ENCODE assay signal across 23 cellular contexts in the genomic region with DNA sequence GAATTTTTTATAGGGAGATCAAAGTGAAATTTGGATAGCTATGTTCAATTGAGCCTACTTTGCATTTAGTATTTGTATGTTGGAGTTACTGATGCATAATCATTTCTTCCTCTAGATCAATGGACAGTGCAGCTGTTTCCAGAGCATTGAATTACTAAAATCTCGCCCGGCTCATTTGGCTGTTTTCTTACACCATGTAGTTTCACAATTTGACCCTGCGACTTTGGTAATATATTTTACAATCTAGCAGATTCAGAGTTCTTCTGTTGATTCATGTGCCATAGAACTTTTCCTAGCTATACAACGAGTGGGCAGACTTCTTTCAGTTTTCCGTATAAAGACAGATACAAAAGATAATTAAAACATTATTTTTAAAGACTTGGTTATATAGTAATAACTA.
A peak's percentile ranks its signal among the peaks of the same experiment; 100 is the strongest.
DNase-seq lines count a peak whose midpoint lies in the region; ATAC-seq, FAIRE-seq and TF ChIP-seq lines count a peak whose summit lies in the region.
"Had no signal": no experiment of that assay in that cellular context is flagged by ENCODE, and none has a peak within 500 bp of the region (broad histone marks: within the 10 kb centered on the region; RNA-seq: fewer than 3 reads in every experiment).

No MANE protein-coding gene starts in this region.

- H3K36me3 ChIP-seq in liver (ENCODE audit: control insufficient read depth in 4 of 4, insufficient read depth in 3 of 4, low read depth in 1 of 4, low read length in 3 of 4): peaks cover 1 to 49% (median 34%) of the 10 kb centered on the region in 4 donors
- H3K36me3 ChIP-seq in HepG2 (replicated peaks in 1 of 2; ENCODE audit: control insufficient read depth in 1 of 2, insufficient read depth in 2 of 2, low read length in 2 of 2): peaks cover 6 to 51% of the 10 kb centered on the region in 2 experiments
- H3K36me3 ChIP-seq in sigmoid colon: peaks cover 0 to 89% (median 18%) of the 10 kb centered on the region in 4 donors

- H3K36me3 Mint-ChIP-seq in activated CD8-positive, alpha-beta T cell treated with anti-CD3 and anti-CD28 coated beads for 36 hours (ENCODE audit: low read depth): peaks cover 12% of the 10 kb centered on the region

- peak in 1 of 2 donors; percentile 32 for TF ChIP-seq RAD21 in liver (IDR thresholded peaks at IDR 0.05)
- no peak for TF ChIP-seq RAD21 in HepG2 (CRISPR knock-in tag; IDR thresholded peaks at IDR 0.05)

- TF ChIP-seq CTCF in liver (IDR thresholded peaks at IDR 0.05; ENCODE audit: low read depth, low read length, missing input control): no peak
- no peak for TF ChIP-seq CTCF in HepG2 (CRISPR knock-in tag; IDR thresholded peaks at IDR 0.05)
- no peak for TF ChIP-seq CTCF in fibroblast of villous mesenchyme (IDR thresholded peaks at IDR 0.05; ENCODE audit: insufficient read depth, low read depth, low read length)
- TF ChIP-seq CTCF in activated CD8-positive, alpha-beta T cell treated with anti-CD3 and anti-CD28 coated beads for 36 hours (IDR thresholded peaks at IDR 0.05): no peak
- TF ChIP-seq CTCF in sigmoid colon (IDR thresholded peaks at IDR 0.05): no peak

- in situ Hi-C loops in HepG2 (cut with HindIII; ENCODE audit: extremely low pct_ligation_motif_present, low pct_unique_long_range_greater_than_20kb): no loop called here

- ATAC-seq in HepG2: no peak
- no peak for ATAC-seq in activated CD8-positive, alpha-beta T cell treated with anti-CD3 and anti-CD28 coated beads for 36 hours
- ATAC-seq: A549 had no signal

- H3K4me1 ChIP-seq in liver (ENCODE audit: control insufficient read depth in 4 of 4, insufficient read depth in 4 of 4, low read length in 3 of 4) (peaks cover 0 to 11% (median 5%) of the 10 kb centered on the region in 4 donors), HepG2 (ENCODE audit: insufficient read depth, low read length) (no peaks in the 10 kb centered on the region), sigmoid colon (no peaks in the 10 kb centered on the region)
- H3K4me1 ChIP-seq: A549 had no signal

- H3K9me3 Mint-ChIP-seq in activated CD8-positive, alpha-beta T cell treated with anti-CD3 and anti-CD28 coated beads for 36 hours: no peaks in the 10 kb centered on the region
- H3K9me3 Mint-ChIP-seq: CD4-positive, alpha-beta memory T cell had no signal

- no peaks in the 10 kb centered on the region for H3K79me2 ChIP-seq in HepG2 (ENCODE audit: insufficient read depth, low read length)

- DNase-seq in HepG2 (ENCODE audit: low spot score) (no peak), fibroblast of villous mesenchyme (ENCODE audit: low read depth) (peak; percentile 66), skeletal muscle cell (ENCODE audit: low read depth) (peak; percentile 1), sigmoid colon (no peak)
- DNase-seq in activated CD8-positive, alpha-beta T cell treated with anti-CD3 and anti-CD28 coated beads for 36 hours: no peak
- DNase-seq in stimulated activated CD4-positive, alpha-beta T cell treated with anti-CD3 and anti-CD28 coated beads, Interleukin-4, amount 100 ng/mL, for 1 hour: no peak
- DNase-seq: 8988T; ACHN; C1 segment of cervical spinal cord; Calu3; CD4-positive, alpha-beta memory T cell; COR-L47; DMS53; DMS79 treated with DMSO at 0.1 percent for 48 hours; GF-D8; GM23248; H7; HCEC 1CT had no signal

- BruUV-seq in HepG2 (replicated peaks; lab: Mats Ljungman, UMichigan): no TSS peak

- FAIRE-seq in HepG2 (lab: Jason Lieb, UNC): no peak
- FAIRE-seq: A549, GM12891, GM18507, H1 had no signal

- intact Hi-C loops in HepG2 (cut with micrococcal nuclease; ENCODE audit: unreplicated experiment): no loop called here
- intact Hi-C loops in activated CD8-positive, alpha-beta T cell treated with anti-CD3 and anti-CD28 coated beads for 36 hours (cut with micrococcal nuclease): no loop called here
- intact Hi-C loops in sigmoid colon (cut with DNase I): no loop called here

- no peak overlapping the region for H2AFZ ChIP-seq in HepG2 (ENCODE audit: low read length)
- H2AFZ ChIP-seq: GM23248 had no signal

- H3K4me1 Mint-ChIP-seq in activated CD8-positive, alpha-beta T cell treated with anti-CD3 and anti-CD28 coated beads for 36 hours (ENCODE audit: low read depth): no peaks in the 10 kb centered on the region
- H3K4me1 Mint-ChIP-seq: CD4-positive, alpha-beta memory T cell had no signal

- TF ChIP-seq EP300 in HepG2 (IDR thresholded peaks at IDR 0.05; ENCODE audit: low read depth in 2 of 2, low read length in 2 of 2) (no peak), HepG2 (CRISPR knock-in tag; IDR thresholded peaks at IDR 0.05; ENCODE audit: borderline replicate concordance) (no peak), sigmoid colon (IDR thresholded peaks at IDR 0.05) (no peak)

- H3K27me3 ChIP-seq in liver (ENCODE audit: control insufficient read depth in 4 of 4, insufficient read depth in 4 of 4, low read length in 3 of 4) (no peaks in the 10 kb centered on the region), HepG2 (ENCODE audit: control insufficient read depth in 1 of 2, insufficient read depth in 2 of 2, low read length in 2 of 2) (no peaks in the 10 kb centered on the region), sigmoid colon (no peaks in the 10 kb centered on the region)

- POLR2A ChIA-PET in HepG2 (lab: Yijun Ruan, JAX): no interaction called here
- POLR2A ChIA-PET in activated CD8-positive, alpha-beta T cell treated with anti-CD3 and anti-CD28 coated beads for 36 hours (lab: Charles Lee): no interaction called here

- no peaks in the 10 kb centered on the region for H3K27me3 Mint-ChIP-seq in activated CD8-positive, alpha-beta T cell treated with anti-CD3 and anti-CD28 coated beads for 36 hours
- H3K27me3 Mint-ChIP-seq: CD4-positive, alpha-beta memory T cell had no signal

- TF ChIP-seq POLR2A in HepG2 (IDR thresholded peaks at IDR 0.05; ENCODE audit: insufficient read depth in 1 of 2, low read depth in 2 of 2, low read length in 2 of 2) (no peak), sigmoid colon (IDR thresholded peaks at IDR 0.05) (no peak)

- 48% methylated on average over 5 of the region's 5 CpGs for WGBS in liver
- 95% methylated on average over 5 of the region's 5 CpGs for WGBS in HepG2 (ENCODE audit: low lambda C conversion rate)
- 93 to 95% methylated on average over 5 of the region's 5 CpGs for WGBS in sigmoid colon, 2 donors

- no peaks in the 10 kb centered on the region for H4K20me1 ChIP-seq in HepG2 (ENCODE audit: insufficient read depth, low read length)

- no peak overlapping the region for H3K4me2 ChIP-seq in HepG2 (ENCODE audit: low read depth, low read length)
- H3K4me2 ChIP-seq: A549 had no signal

- no peak overlapping the region for H3K4me3 Mint-ChIP-seq in activated CD8-positive, alpha-beta T cell treated with anti-CD3 and anti-CD28 coated beads for 36 hours
- H3K4me3 Mint-ChIP-seq: CD4-positive, alpha-beta memory T cell had no signal

- H3K27ac ChIP-seq in liver (ENCODE audit: low read depth in 1 of 2, low read length in 2 of 2) (peak overlapping the region; percentile 25 to 51), HepG2 (ENCODE audit: extremely low read length, insufficient read depth, low read length) (no peak overlapping the region), sigmoid colon (no peak overlapping the region)
- H3K27ac ChIP-seq: A549, GM23248 had no signal

- CTCF ChIA-PET in HepG2 (lab: Yijun Ruan, JAX; ENCODE audit: low intra/inter-chr PET ratio, low total read pairs): no interaction called here
- CTCF ChIA-PET in activated CD8-positive, alpha-beta T cell treated with anti-CD3 and anti-CD28 coated beads for 36 hours (lab: Charles Lee): no interaction called here

- no peak overlapping the region for H3K4me3 ChIP-seq in liver (ENCODE audit: low read depth in 1 of 3, low read length in 3 of 3)
- H3K4me3 ChIP-seq in HepG2 (replicated peaks in 1 of 3; ENCODE audit: insufficient read depth in 1 of 3, low read depth in 2 of 3, low read length in 3 of 3): no peak overlapping the region
- no peak overlapping the region for H3K4me3 ChIP-seq in fibroblast of villous mesenchyme (ENCODE audit: low read depth, low read length)
- no peak overlapping the region for H3K4me3 ChIP-seq in skeletal muscle cell (ENCODE audit: low read depth, low read length)
- no peak overlapping the region for H3K4me3 ChIP-seq in sigmoid colon
- H3K4me3 ChIP-seq: A549, GM23248 had no signal

- H3K27ac Mint-ChIP-seq in activated CD8-positive, alpha-beta T cell treated with anti-CD3 and anti-CD28 coated beads for 36 hours: no peak overlapping the region
- H3K27ac Mint-ChIP-seq: CD4-positive, alpha-beta memory T cell had no signal

- H3K9me3 ChIP-seq in liver (ENCODE audit: control insufficient read depth in 4 of 4, low read length in 3 of 4): no peaks in the 10 kb centered on the region
- no peaks in the 10 kb centered on the region for H3K9me3 ChIP-seq in HepG2 (ENCODE audit: low read length)
- H3K9me3 ChIP-seq in sigmoid colon: no peaks in the 10 kb centered on the region
- H3K9me3 ChIP-seq: A549 had no signal

- no peak overlapping the region for H3K9ac ChIP-seq in liver (ENCODE audit: low read depth in 1 of 2, low read length in 2 of 2)
- H3K9ac ChIP-seq in HepG2 (ENCODE audit: insufficient read depth, low read depth, low read length): no peak overlapping the region
- H3K9ac ChIP-seq: GM23248 had no signal

TF ChIP-seq in liver, 16 proteins besides CTCF, POLR2A, EP300 and RAD21 (continues in another document):
- peak in 1 of 2 donors; percentile 34 for TF ChIP-seq RXRA (IDR thresholded peaks at IDR 0.05)
- no peak for TF ChIP-seq FOXA2 (IDR thresholded peaks at IDR 0.05)
- peak; percentile 44 to 62 for TF ChIP-seq HNF4A (conservative IDR thresholded peaks at IDR 0.05)
- TF ChIP-seq, protein P1, sequence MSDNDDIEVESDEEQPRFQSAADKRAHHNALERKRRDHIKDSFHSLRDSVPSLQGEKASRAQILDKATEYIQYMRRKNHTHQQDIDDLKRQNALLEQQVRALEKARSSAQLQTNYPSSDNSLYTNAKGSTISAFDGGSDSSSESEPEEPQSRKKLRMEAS (IDR thresholded peaks at IDR 0.05): no peak

TF ChIP-seq in HepG2, 621 proteins besides CTCF, POLR2A, EP300 and RAD21:
- TF ChIP-seq TAF15 (IDR thresholded peaks at IDR 0.05; ENCODE audit: low read depth, low read length, poor library complexity, severe bottlenecking) (no peak), ELF1 (CRISPR knock-in tag; IDR thresholded peaks at IDR 0.05) (no peak), ZNF484 (CRISPR knock-in tag; IDR thresholded peaks at IDR 0.05; ENCODE audit: borderline replicate concordance, low read depth) (no peak), BRCA1 (CRISPR knock-in tag; IDR thresholded peaks at IDR 0.05) (no peak), ZNF24 (IDR thresholded peaks at IDR 0.05) (no peak)
- TF ChIP-seq, protein P2, sequence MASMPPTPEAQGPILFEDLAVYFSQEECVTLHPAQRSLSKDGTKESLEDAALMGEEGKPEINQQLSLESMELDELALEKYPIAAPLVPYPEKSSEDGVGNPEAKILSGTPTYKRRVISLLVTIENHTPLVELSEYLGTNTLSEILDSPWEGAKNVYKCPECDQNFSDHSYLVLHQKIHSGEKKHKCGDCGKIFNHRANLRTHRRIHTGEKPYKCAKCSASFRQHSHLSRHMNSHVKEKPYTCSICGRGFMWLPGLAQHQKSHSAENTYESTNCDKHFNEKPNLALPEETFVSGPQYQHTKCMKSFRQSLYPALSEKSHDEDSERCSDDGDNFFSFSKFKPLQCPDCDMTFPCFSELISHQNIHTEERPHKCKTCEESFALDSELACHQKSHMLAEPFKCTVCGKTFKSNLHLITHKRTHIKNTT (CRISPR knock-in tag; IDR thresholded peaks at IDR 0.05): no peak

Comparison
In these comparisons a context has a peak if more than half of its experiments do, and no peak if none do; other contexts are left out.
1. H3K27ac ChIP-seq: peak in liver (2 of 2); none in HepG2 (single experiment) and sigmoid colon (0 of 4).
2. DNase-seq: peak in fibroblast of villous mesenchyme (single experiment) and skeletal muscle cell (single experiment); none in HepG2 (single experiment), activated CD8-positive, alpha-beta T cell treated with anti-CD3 and anti-CD28 coated beads for 36 hours (single experiment), sigmoid colon (single experiment) and stimulated activated CD4-positive, alpha-beta T cell treated with anti-CD3 and anti-CD28 coated beads, Interleukin-4, amount 100 ng/mL, for 1 hour (single experiment).